ENCODE assay signal across 10 cellular contexts in the genomic region with DNA sequence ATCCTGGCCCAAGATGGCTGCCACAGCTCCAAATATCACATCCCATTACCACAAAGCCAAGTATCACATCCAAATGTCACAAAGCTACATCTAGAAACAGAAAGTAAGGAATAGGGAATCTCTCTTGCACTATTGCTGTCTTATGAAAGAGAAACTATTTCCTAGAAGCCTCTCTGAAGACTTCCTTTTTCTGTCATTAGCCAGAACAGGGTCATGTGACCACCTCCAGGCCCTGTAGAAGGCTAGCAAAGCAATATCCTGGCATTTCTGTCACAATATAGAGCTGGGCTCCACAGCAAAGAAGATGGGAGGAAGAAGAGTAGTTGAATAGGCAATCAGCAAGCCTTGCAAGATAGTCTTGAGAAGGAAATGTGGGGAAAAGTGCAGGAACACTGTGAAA.
DNase-seq lines count a peak whose midpoint lies in the region; ATAC-seq and TF ChIP-seq lines count a peak whose summit lies in the region.
"Had no signal": no experiment of that assay in that cellular context is flagged by ENCODE, and none has a peak within 500 bp of the region (broad histone marks: within the 10 kb centered on the region; RNA-seq: fewer than 3 reads in every experiment).

No MANE protein-coding gene starts in this region.

- peak overlapping the region in 1 of 2 donors; percentile 71 for H3K27ac ChIP-seq in left lung

- intact Hi-C loops in left lung (cut with DNase I) = no loop called here

- H3K36me3 ChIP-seq in left lung = no peaks in the 10 kb centered on the region
- H3K36me3 ChIP-seq: MG63 had no signal

- H3K4me3 ChIP-seq in left lung = no peak overlapping the region
- H3K4me3 ChIP-seq: MG63 had no signal

- DNase-seq in OCI-M1 (lab: John Stamatoyannopoulos, UW) = peak; percentile 45
- peak in 1 of 2 donors; percentile 52 for DNase-seq in left lung
- DNase-seq in NCI-H510A treated with DMSO at 0.1 percent for 48 hours (lab: John Stamatoyannopoulos, UW) = no peak
- no peak for DNase-seq in ureter (ENCODE audit: low spot score)
- DNase-seq: CD4-positive, alpha-beta memory T cell; MG63 had no signal

- peaks cover 0 to 19% of the 10 kb centered on the region in 2 donors for H3K4me1 ChIP-seq in left lung

- H3K27me3 ChIP-seq in left lung = no peaks in the 10 kb centered on the region
- H3K27me3 ChIP-seq: MG63 had no signal

- H3K9me3 ChIP-seq in left lung = no peaks in the 10 kb centered on the region
- H3K9me3 ChIP-seq: MG63 had no signal

- ATAC-seq in GM18508 (IDR thresholded peaks at IDR 0.05; ENCODE audit: insufficient read depth, unreplicated experiment) (peak; percentile 62), HG02798 (IDR thresholded peaks at IDR 0.05; ENCODE audit: poor library complexity, unreplicated experiment) (peak; percentile 54), left lung (peak; percentile 22), GM18520 (IDR thresholded peaks at IDR 0.05; ENCODE audit: unreplicated experiment) (no peak), GM21576 (IDR thresholded peaks at IDR 0.05; ENCODE audit: unreplicated experiment) (no peak)

- no peak for TF ChIP-seq CTCF in left lung (IDR thresholded peaks at IDR 0.05)

Comparison
In these comparisons a context has a peak if more than half of its experiments do, and no peak if none do; other contexts are left out.
1. ATAC-seq: peak in GM18508 (single experiment), HG02798 (single experiment) and left lung (single experiment); none in GM18520 (single experiment) and GM21576 (single experiment).